ENCODE assay signal across 27 cellular contexts in the genomic region with DNA sequence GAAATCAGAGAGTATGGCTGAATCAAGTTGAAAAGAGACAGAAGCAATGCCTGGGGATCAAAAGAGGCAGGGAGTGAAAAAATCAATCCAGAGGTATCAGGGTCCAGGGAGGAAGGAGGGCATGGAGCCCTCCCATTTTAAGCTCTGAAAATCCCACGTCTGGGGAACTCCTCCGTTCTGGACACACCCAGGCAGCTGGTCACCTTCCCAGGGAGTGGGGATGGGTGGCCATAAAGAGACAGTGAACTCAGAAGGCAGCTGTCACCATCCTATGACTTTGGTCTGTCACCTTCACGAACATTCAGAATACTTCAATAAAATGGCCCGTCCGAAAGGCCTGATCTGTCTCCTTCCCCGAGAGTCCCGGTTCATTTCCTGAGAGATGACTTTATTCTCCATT.
"Had no signal": no experiment of that assay in that cellular context is flagged by ENCODE, and none has a peak within 500 bp of the region (broad histone marks: within the 10 kb centered on the region; RNA-seq: fewer than 3 reads in every experiment).

No MANE protein-coding gene starts in this region.

- H3K27ac Mint-ChIP-seq: immature natural killer cell; naive B cell; natural killer cell treated with Interleukin-12 subunit alpha and Interleukin-12 subunit beta and Interleukin-15 and Interleukin-18, amount 100 ng/mL, for 72 hours; stimulated activated naive B cell treated with anti-CD40 and anti-IgM and Interleukin-4, amounts not matched to agents 10 μg/mL and 1 μg/mL and 100 μg/mL, for 72 hours; stimulated activated naive CD8-positive, alpha-beta T cell treated with anti-CD3 and anti-CD28 coated beads, Interleukin-15, amount 100 ng/mL, for 72 hours had no signal

- H3K9me3 ChIP-seq: esophagus muscularis mucosa, gastroesophageal sphincter, heart right ventricle, lower lobe of right lung, neutrophil, right lobe of liver, suprapubic skin had no signal

- H3K4me1 ChIP-seq: esophagus muscularis mucosa, foreskin keratinocyte, gastroesophageal sphincter, parathyroid adenoma had no signal

- H3K4me3 ChIP-seq: coronary artery, esophagus muscularis mucosa, gastroesophageal sphincter, heart right ventricle, lower lobe of right lung, right lobe of liver, suprapubic skin had no signal

- H3K9ac ChIP-seq: parathyroid adenoma had no signal

- H3K36me3 ChIP-seq: esophagus muscularis mucosa, gastroesophageal sphincter, heart right ventricle, lower lobe of right lung, neutrophil, right lobe of liver, suprapubic skin had no signal

- ATAC-seq: gastroesophageal sphincter; heart right ventricle; left ventricle myocardium superior; lower lobe of right lung; natural killer cell treated with Interleukin-12 subunit alpha and Interleukin-12 subunit beta and Interleukin-15 and Interleukin-18, amount 100 ng/mL, for 72 hours; right lobe of liver; stimulated activated naive B cell treated with anti-CD40 and anti-IgM and Interleukin-4, amounts not matched to agents 10 μg/mL and 1 μg/mL and 100 μg/mL, for 72 hours; stimulated activated naive CD8-positive, alpha-beta T cell treated with anti-CD3 and anti-CD28 coated beads, Interleukin-15, amount 100 ng/mL, for 72 hours had no signal

- H3K4me3 Mint-ChIP-seq: immature natural killer cell; naive B cell; natural killer cell treated with Interleukin-12 subunit alpha and Interleukin-12 subunit beta and Interleukin-15 and Interleukin-18, amount 100 ng/mL, for 72 hours; neural crest cell; stimulated activated naive B cell treated with anti-CD40 and anti-IgM and Interleukin-4, amounts not matched to agents 10 μg/mL and 1 μg/mL and 100 μg/mL, for 72 hours; stimulated activated naive CD8-positive, alpha-beta T cell treated with anti-CD3 and anti-CD28 coated beads, Interleukin-15, amount 100 ng/mL, for 72 hours had no signal

- FAIRE-seq: endothelial cell of umbilical vein, small intestine had no signal

- H3K27me3 ChIP-seq: gastroesophageal sphincter, heart right ventricle, neutrophil, right lobe of liver, suprapubic skin had no signal

- H3K36me3 Mint-ChIP-seq: immature natural killer cell; naive B cell; natural killer cell treated with Interleukin-12 subunit alpha and Interleukin-12 subunit beta and Interleukin-15 and Interleukin-18, amount 100 ng/mL, for 72 hours; stimulated activated naive B cell treated with anti-CD40 and anti-IgM and Interleukin-4, amounts not matched to agents 10 μg/mL and 1 μg/mL and 100 μg/mL, for 72 hours had no signal

- H3K27ac ChIP-seq: coronary artery, esophagus muscularis mucosa, foreskin keratinocyte, gastroesophageal sphincter, heart right ventricle, lower lobe of right lung, neutrophil, parathyroid adenoma, right lobe of liver, suprapubic skin had no signal

- H3K9me3 Mint-ChIP-seq: immature natural killer cell; naive B cell; natural killer cell treated with Interleukin-12 subunit alpha and Interleukin-12 subunit beta and Interleukin-15 and Interleukin-18, amount 100 ng/mL, for 72 hours; neural crest cell; stimulated activated naive B cell treated with anti-CD40 and anti-IgM and Interleukin-4, amounts not matched to agents 10 μg/mL and 1 μg/mL and 100 μg/mL, for 72 hours; stimulated activated naive CD8-positive, alpha-beta T cell treated with anti-CD3 and anti-CD28 coated beads, Interleukin-15, amount 100 ng/mL, for 72 hours had no signal

- H3K4me1 Mint-ChIP-seq: immature natural killer cell; stimulated activated naive CD8-positive, alpha-beta T cell treated with anti-CD3 and anti-CD28 coated beads, Interleukin-15, amount 100 ng/mL, for 72 hours had no signal

- DNase-seq: dermis blood vessel endothelial cell; effector memory CD4-positive, alpha-beta T cell; foreskin keratinocyte; heart right ventricle; hypothalamus; immature natural killer cell; islet precursor cell; kidney glomerular epithelial cell; left ventricle myocardium superior; lower lobe of right lung; naive B cell; right lobe of liver; small intestine; stimulated activated CD4-positive, alpha-beta T cell treated with anti-CD3 and anti-CD28 coated beads, Interleukin-15, amount 100 ng/mL, for 24 hours; stimulated activated CD4-positive, alpha-beta T cell treated with anti-CD3 and anti-CD28 coated beads, Interleukin-2, amount 100 ng/mL, for 48 hours; stimulated activated naive B cell treated with anti-CD40 and anti-IgM and Interleukin-4, amounts not matched to agents 10 μg/mL and 1 μg/mL and 100 μg/mL, for 72 hours; stimulated activated naive CD8-positive, alpha-beta T cell treated with anti-CD3 and anti-CD28 coated beads, Interleukin-15, amount 100 ng/mL, for 72 hours; trophoblast cell had no signal

- H3K79me2 ChIP-seq: parathyroid adenoma had no signal

- H2AFZ ChIP-seq: parathyroid adenoma had no signal
